9 cellular contexts compared by ENCODE assay signal in the genomic region with DNA sequence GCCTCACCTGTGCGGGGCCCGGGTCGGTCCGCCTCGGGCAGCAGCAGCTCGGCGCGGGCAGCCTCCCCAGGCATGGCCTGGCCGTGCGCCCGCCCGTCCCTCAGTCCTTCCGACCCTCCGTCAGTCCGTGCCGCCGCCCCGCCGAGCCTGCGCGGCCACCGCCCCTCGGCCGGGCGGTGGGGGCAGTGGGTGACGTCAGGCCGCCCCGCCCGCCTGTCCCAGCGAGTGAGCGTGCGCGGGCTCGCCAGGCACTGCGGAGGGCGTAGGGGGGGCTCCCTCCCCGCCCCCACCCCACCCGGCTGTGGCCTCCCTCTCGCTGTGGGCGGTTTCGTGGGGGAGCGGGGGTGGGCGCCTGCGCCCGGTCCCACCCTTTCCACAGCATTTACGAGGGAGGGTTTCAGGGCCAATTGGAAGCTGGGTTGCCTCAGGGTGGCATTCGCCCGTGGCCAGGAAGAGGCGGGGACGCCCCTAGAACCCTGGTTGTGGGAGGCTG. TPM values are rescaled to one million over a fixed set of nuclear protein-coding genes. Genes with fewer than 3 reads are reported as not detected.
A peak's percentile ranks its signal among the peaks of the same experiment; 100 is the strongest.
DNase-seq lines count a peak whose midpoint lies in the region; ATAC-seq and TF ChIP-seq lines count a peak whose summit lies in the region.
"Had no signal": no experiment of that assay in that cellular context is flagged by ENCODE, and none has a peak within 500 bp of the region (broad histone marks: within the 10 kb centered on the region; RNA-seq: fewer than 3 reads in every experiment).

TSS of gene NACAD (minus strand) at position 149 of the 493 bp plus-strand sequence. CDS start at position 74, 75 bp downstream.

- peak; percentile 81 for DNase-seq in DMS 273 (lab: John Stamatoyannopoulos, UW; ENCODE audit: unreplicated experiment)
- DNase-seq in DMS 273 treated with DMSO at 0.1 percent for 48 hours (lab: John Stamatoyannopoulos, UW) = no peak
- DNase-seq in Panc1 (ENCODE audit: low read depth, low spot score) = no peak
- peak; percentile 39 for DNase-seq in dermis blood vessel endothelial cell
- DNase-seq in right lobe of liver = no peak
- DNase-seq in stomach = peak; percentile 40
- DNase-seq in KG1 (lab: John Stamatoyannopoulos, UW) = no peak

- H3K9me3 ChIP-seq in Panc1 (ENCODE audit: control insufficient read depth, insufficient read depth, low read depth, low read length) (no peaks in the 10 kb centered on the region), right lobe of liver (no peaks in the 10 kb centered on the region), stomach (no peaks in the 10 kb centered on the region)

- ATAC-seq in Panc1 (peak; percentile 70), right lobe of liver (peak; percentile 17 to 55 (median 26)), GM21576 (IDR thresholded peaks at IDR 0.05; ENCODE audit: unreplicated experiment) (no peak)

- H3K4me3 ChIP-seq in Panc1 (ENCODE audit: low read depth in 2 of 2, low read length in 2 of 2) = peak within 1 kb of the TSS; percentile 47 to 61
- H3K4me3 ChIP-seq in right lobe of liver = peak within 1 kb of the TSS; percentile 21 to 29 (median 25)
- peak within 1 kb of the TSS; percentile 57 to 66 (median 64) for H3K4me3 ChIP-seq in stomach

- TF ChIP-seq POLR2A in right lobe of liver (IDR thresholded peaks at IDR 0.05) = no peak
- TF ChIP-seq POLR2A in stomach (IDR thresholded peaks at IDR 0.05) = no peak

- in situ Hi-C loops in Panc1 (cut with HindIII; ENCODE audit: low pct_unique_long_range_greater_than_20kb, low sequenced_read_pairs) = no loop called here

- no peak for TF ChIP-seq CTCF in Panc1 (IDR thresholded peaks at IDR 0.05)
- TF ChIP-seq CTCF in right lobe of liver (IDR thresholded peaks at IDR 0.05) = no peak
- TF ChIP-seq CTCF in stomach (IDR thresholded peaks at IDR 0.05) = no peak

- H3K27ac ChIP-seq in Panc1 (ENCODE audit: low read length) (no peak within 1 kb of the TSS), right lobe of liver (no peak within 1 kb of the TSS), stomach (peak within 1 kb of the TSS; percentile 35 to 85 (median 64))
- H3K27ac ChIP-seq: 22Rv1 had no signal

- POLR2A ChIA-PET in Panc1 (lab: Charles Lee) = no interaction called here

- peaks cover 11% of the 10 kb centered on the region; the same call in 1 of the 2 replicates for H3K4me1 ChIP-seq in Panc1 (ENCODE audit: control insufficient read depth, insufficient read depth, low read length)
- peaks cover 0 to 6% (median 0%) of the 10 kb centered on the region in 4 donors for H3K4me1 ChIP-seq in right lobe of liver
- H3K4me1 ChIP-seq in stomach = peaks cover 5 to 19% (median 16%) of the 10 kb centered on the region in 4 donors

- intact Hi-C loops in Panc1 (cut with micrococcal nuclease; ENCODE audit: unreplicated experiment) = no loop called here
- intact Hi-C loops in right lobe of liver (cut with DNase I) = no loop called here
- intact Hi-C loops in stomach (cut with DNase I; ENCODE audit: low total_unique reads) = no loop called here

- no peak for TF ChIP-seq EP300 in stomach (IDR thresholded peaks at IDR 0.05)

- WGBS in right lobe of liver (ENCODE audit: insufficient coverage, low coverage, low lambda C conversion rate, missing lambda C conversion rate) = 0% methylated on average over 7 of the region's 50 CpGs
- whole genome bisulfite sequencing in stomach, 5 donors = 0 to 1% (median 0%) methylated on average over 15 to 50 of the region's 50 CpGs

- no peaks in the 10 kb centered on the region for H3K36me3 ChIP-seq in Panc1 (ENCODE audit: control insufficient read depth, insufficient read depth, low read length)
- no peaks in the 10 kb centered on the region for H3K36me3 ChIP-seq in right lobe of liver
- peaks cover 0 to 19% (median 0%) of the 10 kb centered on the region in 4 donors for H3K36me3 ChIP-seq in stomach

- BruUV-seq in Panc1 (replicated peaks; lab: Mats Ljungman, UMichigan) = no TSS peak

- H3K27me3 ChIP-seq in Panc1 (ENCODE audit: control insufficient read depth, insufficient read depth, low read length) (0 out of 2 replicates have a peak, but pooled peaks cover 2% of the 10 kb centered on the region), right lobe of liver (peaks cover 0 to 9% of the 10 kb centered on the region in 2 donors), stomach (peaks cover 0 to 25% (median 12%) of the 10 kb centered on the region in 3 donors)

- CTCF ChIA-PET in Panc1 (lab: Charles Lee) = no interaction called here

RNA-seq across cellular contexts. Expression of gene NACAD, which starts in this region (rescaled TPM):
- total RNA-seq in Panc1 (2021; ENCODE audit: unreplicated experiment) (5.3 TPM), dermis blood vessel endothelial cell (0.68 and 1.9 TPM in 2 replicates), right lobe of liver (under 1 TPM in 5 of 6 experiments, not detected in 1; 0.09 to 0.42 (median 0.12) TPM), stomach (10 to 100 TPM in 1 of 5 donors, 1 to 10 TPM in 2, under 1 TPM in 2; 0.29 to 24.1 (median 3.0) TPM)
- polyA plus RNA-seq in Panc1 (2012; ENCODE audit: insufficient read length) = 9.7 TPM
- 1 to 10 TPM in 1 of 3 donors, under 1 TPM in 2; 0.76 to 1.2 (median 0.98) TPM for polyA plus RNA-seq in stomach

Comparison
In these comparisons a context has a peak if more than half of its experiments do, and no peak if none do; other contexts are left out.
1. DNase-seq: peak in DMS 273 (single experiment), dermis blood vessel endothelial cell (single experiment) and stomach (single experiment); none in DMS 273 treated with DMSO at 0.1 percent for 48 hours (single experiment), Panc1 (single experiment), right lobe of liver (0 of 3) and KG1 (single experiment).
2. Peak in ATAC-seq and H3K4me3 ChIP-seq in right lobe of liver; RNA of the gene not detected or under 1 TPM.
3. H3K27ac ChIP-seq: peak in stomach (5 of 5); none in Panc1 (single experiment) and right lobe of liver (0 of 3).
4. Peak in every context shown above with its lines, with median percentiles within 50 percentile points of each other: H3K4me3 ChIP-seq.